In the genomic region with DNA sequence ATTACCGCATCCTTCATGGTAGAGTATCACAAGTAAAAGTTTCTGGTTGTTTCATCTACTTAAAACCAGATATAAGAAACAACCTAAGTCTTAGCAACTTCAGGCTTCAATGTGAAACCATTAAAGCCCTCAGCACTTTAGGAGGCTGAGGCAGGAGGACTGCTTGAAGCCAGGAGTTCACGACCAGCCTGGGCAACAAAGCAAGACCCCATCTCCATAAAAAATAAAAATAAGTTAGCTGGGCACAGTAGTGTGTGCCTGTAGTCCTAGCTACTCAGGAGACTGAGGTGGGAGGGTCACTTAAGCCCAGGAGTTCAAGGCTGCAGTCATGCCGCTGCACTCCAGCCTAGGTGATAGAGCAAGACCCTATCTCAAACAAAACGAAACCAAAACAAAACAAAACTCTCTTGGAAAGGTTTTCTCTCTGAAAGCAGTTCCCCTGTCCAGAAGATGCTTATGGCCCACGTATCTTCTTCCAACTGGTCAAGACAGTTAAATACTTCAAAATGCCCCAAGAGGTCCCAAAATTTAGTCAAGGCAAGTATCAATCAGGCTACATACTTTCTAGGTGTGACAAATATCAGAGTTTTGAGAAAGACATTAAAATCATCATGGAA, we compare ENCODE assay signal across 12 cellular contexts.
"Had no signal": no experiment of that assay in that cellular context is flagged by ENCODE, and none has a peak within 500 bp of the region (broad histone marks: within the 10 kb centered on the region; RNA-seq: fewer than 3 reads in every experiment).

No MANE protein-coding gene starts in this region.

- H3K27ac Mint-ChIP-seq: stimulated activated memory B cell treated with anti-CD40 and anti-IgM and Interleukin-4, amounts not matched to agents 10 μg/mL and 1 μg/mL and 100 μg/mL, for 72 hours; T-helper 1 cell treated with Interleukin-12 subunit alpha and Interleukin-12 subunit beta and Interleukin-4 antibody, amounts not matched to agents 30 μg/mL and 1 μg/mL, for 36 hours had no signal

- H3K4me3 Mint-ChIP-seq: naive B cell; stimulated activated memory B cell treated with anti-CD40 and anti-IgM and Interleukin-4, amounts not matched to agents 10 μg/mL and 1 μg/mL and 100 μg/mL, for 72 hours; T-helper 1 cell treated with Interleukin-12 subunit alpha and Interleukin-12 subunit beta and Interleukin-4 antibody, amounts not matched to agents 30 μg/mL and 1 μg/mL, for 36 hours had no signal

- H3K27me3 Mint-ChIP-seq: naive B cell; stimulated activated memory B cell treated with anti-CD40 and anti-IgM and Interleukin-4, amounts not matched to agents 10 μg/mL and 1 μg/mL and 100 μg/mL, for 72 hours had no signal

- H3K4me1 Mint-ChIP-seq: naive B cell; stimulated activated memory B cell treated with anti-CD40 and anti-IgM and Interleukin-4, amounts not matched to agents 10 μg/mL and 1 μg/mL and 100 μg/mL, for 72 hours had no signal

- H3K9me3 Mint-ChIP-seq: naive B cell; stimulated activated memory B cell treated with anti-CD40 and anti-IgM and Interleukin-4, amounts not matched to agents 10 μg/mL and 1 μg/mL and 100 μg/mL, for 72 hours; T-helper 1 cell treated with Interleukin-12 subunit alpha and Interleukin-12 subunit beta and Interleukin-4 antibody, amounts not matched to agents 30 μg/mL and 1 μg/mL, for 36 hours had no signal

- ATAC-seq: esophagus mucosa; left lobe of liver; stimulated activated memory B cell treated with anti-CD40 and anti-IgM and Interleukin-4, amounts not matched to agents 10 μg/mL and 1 μg/mL and 100 μg/mL, for 72 hours had no signal

- DNase-seq: activated CD4-positive, alpha-beta T cell treated with anti-CD3 and anti-CD28 coated beads for 48 hours; activated gamma-delta T cell treated with Interleukin-2 at 50 U/mL for 16 hours; activated T-cell treated with anti-CD3 and anti-CD28 coated beads, Interleukin-2, amount 50 U/mL, for 48 hours; adrenal gland; naive B cell; stimulated activated CD4-positive, alpha-beta T cell treated with anti-CD3 and anti-CD28 coated beads, Interleukin-12 subunit alpha, Interleukin-12 subunit beta, amount 100 ng/mL, for 4 hours; stimulated activated CD4-positive, alpha-beta T cell treated with anti-CD3 and anti-CD28 coated beads, Interleukin-2, amount 100 ng/mL, for 24 hours; WERI-Rb-1 had no signal
